23 cellular contexts compared by ENCODE assay signal in genomic region chr2:240387325-240387668, GRCh38. TPM values are rescaled to one million over a fixed set of nuclear protein-coding genes. Genes with fewer than 3 reads are reported as not detected.
DNase-seq lines count a peak whose midpoint lies in the region; ATAC-seq, FAIRE-seq and TF ChIP-seq lines count a peak whose summit lies in the region.
"Had no signal": no experiment of that assay in that cellular context is flagged by ENCODE, and none has a peak within 500 bp of the region (broad histone marks: within the 10 kb centered on the region; RNA-seq: fewer than 3 reads in every experiment).

No MANE protein-coding gene starts in this region.

- H3K4me3 ChIP-seq in PC-3 (ENCODE audit: low read length) (peak overlapping the region; percentile 59), K562 (no peak overlapping the region), mesodermal cell (ENCODE audit: extremely low read depth, insufficient read depth, low read length, poor library complexity, severe bottlenecking) (no peak overlapping the region), vagina (no peak overlapping the region)
- H3K4me3 ChIP-seq: GM12878, heart left ventricle, upper lobe of right lung had no signal

- no TSS peak for BruUV-seq in PC-3 (replicated peaks; lab: Mats Ljungman, UMichigan)
- BruUV-seq in K562 (replicated peaks; lab: Mats Ljungman, UMichigan), result no TSS peak

- intact Hi-C loops in PC-3 (cut with micrococcal nuclease) (loop anchor here (2.0 kb wide), 1 partner anchor 48 kb away; the partner anchor contains the start of gene GPC1), K562 (cut with micrococcal nuclease) (no loop called here), vagina (cut with DNase I) (loop anchor here (10.0 kb wide), 1 partner anchor 152 kb away; no protein-coding TSS in a partner anchor)

- no peak for FAIRE-seq in K562 (lab: Jason Lieb, UNC)
- FAIRE-seq: D721Med, GM12878 had no signal

- POLR2A ChIA-PET in PC-3 (lab: Charles Lee; ENCODE audit: unreplicated experiment), result interaction anchor here (0.6 kb wide), 1 partner anchor 16 kb away, joined by 5 read pairs; no protein-coding TSS in a partner anchor
- POLR2A ChIA-PET in K562 (lab: Yijun Ruan, JAX), result interaction anchor here (0.7 kb wide), 1 partner anchor 270 kb away, joined by 3 read pairs; no protein-coding TSS in a partner anchor

- H3K9me1 ChIP-seq in K562 (ENCODE audit: control insufficient read depth, insufficient read depth, low read length), result no peaks in the 10 kb centered on the region

- no peaks in the 10 kb centered on the region for H4K20me1 ChIP-seq in PC-3 (ENCODE audit: low read length)
- no peaks in the 10 kb centered on the region for H4K20me1 ChIP-seq in K562 (replicated peaks; ENCODE audit: control insufficient read depth, insufficient read depth, low read length)

- TF ChIP-seq RAD21 in K562 (CRISPR knock-in tag; conservative IDR thresholded peaks at IDR 0.05 in 1 of 2, IDR thresholded peaks at IDR 0.05 in 1 of 2), result no peak

- TF ChIP-seq POLR2A in K562 (conservative IDR thresholded peaks at IDR 0.05) (no peak), vagina (IDR thresholded peaks at IDR 0.05) (no peak)

- ATAC-seq in PC-3 (no peak), K562 (no peak), GM18870 (IDR thresholded peaks at IDR 0.05; ENCODE audit: unreplicated experiment) (no peak)
- ATAC-seq: activated CD8-positive, alpha-beta T cell treated with anti-CD3 and anti-CD28 coated beads, Interleukin-2, amount 10 ng/mL, durations not matched to agents 7 days and 5 days; GM12878; stimulated activated memory B cell treated with anti-CD40 and anti-IgM and Interleukin-4, amounts not matched to agents 10 μg/mL and 1 μg/mL and 100 μg/mL, for 72 hours; upper lobe of right lung had no signal

- CTCF ChIA-PET in PC-3 (lab: Charles Lee), result no interaction called here
- CTCF ChIA-PET in K562 (lab: Yijun Ruan, JAX; ENCODE audit: low intra/inter-chr PET ratio), result no interaction called here

- H3K4me1 ChIP-seq in PC-3 (ENCODE audit: insufficient read depth, low read length) (peaks cover 13% of the 10 kb centered on the region), K562 (replicated peaks in 1 of 2; ENCODE audit: control insufficient read depth in 2 of 2, insufficient read depth in 2 of 2, low read length in 2 of 2) (peaks cover 7 to 24% of the 10 kb centered on the region in 2 experiments; a peak in 4 of 5 replicates), mesodermal cell (ENCODE audit: control insufficient read depth, insufficient read depth, low read length, poor library complexity, severe bottlenecking) (peaks cover 17% of the 10 kb centered on the region), vagina (peaks cover 15% of the 10 kb centered on the region)
- H3K4me1 ChIP-seq: parathyroid adenoma had no signal

- H3K9me2 ChIP-seq in PC-3 (replicated peaks; ENCODE audit: low read length), result no peaks in the 10 kb centered on the region

- TF ChIP-seq EP300 in K562 (IDR thresholded peaks at IDR 0.05; ENCODE audit: low read length), result no peak

- H3K79me2 ChIP-seq in PC-3 (ENCODE audit: low read length) (0 out of 2 replicates have a peak, but pooled peaks cover 5% of the 10 kb centered on the region), K562 (ENCODE audit: control insufficient read depth, insufficient read depth, low read length) (no peaks in the 10 kb centered on the region)
- H3K79me2 ChIP-seq: parathyroid adenoma had no signal

- peak; percentile 30; the same call in 1 of the 2 replicates for TF ChIP-seq CTCF in PC-3 (conservative IDR thresholded peaks at IDR 0.05; ENCODE audit: low read depth, low read length)
- no peak for TF ChIP-seq CTCF in K562 (IDR thresholded peaks at IDR 0.05 in 2 of 3, conservative IDR thresholded peaks at IDR 0.05 in 1 of 3; ENCODE audit: insufficient read depth in 2 of 3, low read depth in 1 of 3, low read length in 3 of 3)
- peak in 1 of 3 experiments; percentile 17 for TF ChIP-seq CTCF in vagina (IDR thresholded peaks at IDR 0.05)

- WGBS in K562 (ENCODE audit: insufficient coverage, low coverage, missing lambda C conversion rate), result 5% methylated on average over 7 of the region's 9 CpGs
- WGBS in mesodermal cell (ENCODE audit: insufficient coverage in 2 of 2), 2 experiments, result 87 to 95% methylated on average over 4 to 9 of the region's 9 CpGs

- DNase-seq in PC-3, result no peak
- no peak for DNase-seq in K562 (ENCODE audit: extremely low read depth in 1 of 4, low spot score in 3 of 4)
- no peak for DNase-seq in vagina (ENCODE audit: extremely low spot score in 2 of 2)
- DNase-seq in NCI-H2196 treated with DMSO at 0.1 percent for 48 hours (lab: John Stamatoyannopoulos, UW; ENCODE audit: unreplicated experiment), result no peak
- no peak for DNase-seq in activated naive CD4-positive, alpha-beta T cell (lab: John Stamatoyannopoulos, UW)
- DNase-seq: activated CD8-positive, alpha-beta T cell treated with anti-CD3 and anti-CD28 coated beads, Interleukin-2, amount 10 ng/mL, durations not matched to agents 7 days and 5 days; activated naive CD8-positive, alpha-beta T cell treated with anti-CD3 and anti-CD28 coated beads for 36 hours; CD4-positive, CD25-positive, alpha-beta regulatory T cell; KG1; MM.1S; NCI-H1417; NCI-H2029 treated with DMSO at 0.1 percent for 48 hours; NCI-H446; NCI-H774; stimulated activated CD4-positive, alpha-beta T cell treated with anti-CD3 and anti-CD28 coated beads, Interleukin-4, amount 100 ng/mL, for 4 hours; upper lobe of right lung had no signal

- H3K36me3 ChIP-seq in PC-3 (ENCODE audit: low read depth, low read length) (no peaks in the 10 kb centered on the region), K562 (ENCODE audit: control insufficient read depth, insufficient read depth, low read length) (no peaks in the 10 kb centered on the region), mesodermal cell (ENCODE audit: control insufficient read depth, insufficient read depth, low read length) (no peaks in the 10 kb centered on the region), vagina (no peaks in the 10 kb centered on the region)
- H3K36me3 ChIP-seq: heart left ventricle, upper lobe of right lung had no signal

- H3K27me3 ChIP-seq in PC-3 (ENCODE audit: low read length) (no peaks in the 10 kb centered on the region), K562 (ENCODE audit: control insufficient read depth in 2 of 2, insufficient read depth in 2 of 2, low read length in 2 of 2) (peaks cover 0 to 22% of the 10 kb centered on the region in 2 experiments; a peak in 2 of 5 replicates), vagina (no peaks in the 10 kb centered on the region)
- H3K27me3 ChIP-seq: heart left ventricle, upper lobe of right lung had no signal

- H3K9me3 ChIP-seq in PC-3 (ENCODE audit: low read length), result no peaks in the 10 kb centered on the region
- H3K9me3 ChIP-seq in K562 (replicated peaks; ENCODE audit: control insufficient read depth, insufficient read depth, low read depth, low read length), result no peaks in the 10 kb centered on the region; the same call in 1 of the 2 replicates
- H3K9me3 ChIP-seq in mesodermal cell (ENCODE audit: control insufficient read depth, low read length), result no peaks in the 10 kb centered on the region
- no peaks in the 10 kb centered on the region for H3K9me3 ChIP-seq in vagina
- H3K9me3 ChIP-seq: heart left ventricle, upper lobe of right lung had no signal

- in situ Hi-C loops in K562 (cut with MboI), result no loop called here

- H3K9ac ChIP-seq in PC-3 (ENCODE audit: low read length) (peak overlapping the region; percentile 69), K562 (ENCODE audit: insufficient read depth in 1 of 2, low read depth in 2 of 2, low read length in 2 of 2) (no peak overlapping the region)
- H3K9ac ChIP-seq: parathyroid adenoma had no signal

- H3F3A ChIP-seq in PC-3 (ENCODE audit: low read length, unreplicated experiment), result no peaks in the 10 kb centered on the region

- peak overlapping the region; percentile 74 for H3K27ac ChIP-seq in PC-3 (ENCODE audit: low read length)
- H3K27ac ChIP-seq in K562 (ENCODE audit: extremely low read depth, low read depth, low read length), result no peak overlapping the region
- H3K27ac ChIP-seq in mesodermal cell (ENCODE audit: low read depth, low read length, severe bottlenecking), result peak overlapping the region; percentile 45
- H3K27ac ChIP-seq in vagina, result peak overlapping the region; percentile 68
- H3K27ac ChIP-seq: heart left ventricle, parathyroid adenoma, upper lobe of right lung had no signal

- peak overlapping the region; percentile 83 for H3K4me2 ChIP-seq in PC-3 (ENCODE audit: low read length)
- H3K4me2 ChIP-seq in K562 (ENCODE audit: insufficient read depth, low read length), result no peak overlapping the region

- H2AFZ ChIP-seq in PC-3 (ENCODE audit: low read length) (peak overlapping the region; percentile 76), K562 (ENCODE audit: low read depth, low read length) (no peak overlapping the region)
- H2AFZ ChIP-seq: parathyroid adenoma had no signal

TF ChIP-seq in K562, 482 proteins besides CTCF, POLR2A, EP300 and RAD21 (continues in another document):
- TF ChIP-seq L3MBTL2 (IDR thresholded peaks at IDR 0.05), result peak; percentile 98

RNA-seq across cellular contexts. Expression of gene GPC1, which starts 48.2 kb away (rescaled TPM):
- total RNA-seq in PC-3 (2014; rRNA removed) (37.1 and 56.7 TPM in 2 replicates), K562 (2014; rRNA removed) (0.24 TPM in 1 of 2 replicates, not detected in the other), K562 (2014; rRNA removed; fragmentation: Illumina TruSeq; extraction: Trizol) (0.07 and 0.26 TPM in 2 replicates), K562 (2015; rRNA removed; fragmentation: Illumina TruSeq; extraction: Trizol) (0.11 and 0.14 TPM in 2 replicates), K562 (2021) (0.78 and 0.82 TPM in 2 replicates), vagina (73.2 TPM)
- total RNA-seq in K562 (2011; cell fraction: chromatin; rRNA removed; ENCODE audit: low replicate concordance), result 0.90 and 3.6 TPM in 2 replicates
- total RNA-seq in K562 (2011; cell fraction: nucleolus; rRNA removed), result 3.3 and 3.7 TPM in 2 replicates
- 0.95 and 1.2 TPM in 2 replicates for total RNA-seq in K562 (2011; cell fraction: nucleoplasm; rRNA removed)
- polyA plus RNA-seq in K562 (2011; rRNA removed) (0.13 and 0.30 TPM in 2 replicates), K562 (2014; fragmentation: Illumina TruSeq; extraction: Trizol) (0.15 and 0.37 TPM in 2 replicates), K562 (2014; fragmentation: Nextera tagmentation; extraction: Ambion mirVana) (not detected), K562 (2014; rRNA removed) (0.08 and 0.32 TPM in 2 replicates)
- polyA plus RNA-seq in K562 (2011; cell fraction: cytosol; rRNA removed), result 0.13 and 0.57 TPM in 2 replicates
- polyA plus RNA-seq in K562 (2011; cell fraction: nucleus; rRNA removed), result 0.60 and 1.4 TPM in 2 replicates
- 0.39 and 0.80 TPM in 2 replicates for polyA plus RNA-seq in K562 (2012)
- 0.25 and 0.36 TPM in 2 replicates for polyA minus RNA-seq in K562 (2011; rRNA and poly(A)+ RNA removed)
- 0.29 and 1.6 TPM in 2 replicates for polyA minus RNA-seq in K562 (2011; cell fraction: cytosol; rRNA and poly(A)+ RNA removed)
- polyA minus RNA-seq in K562 (2011; cell fraction: nucleus; rRNA and poly(A)+ RNA removed), result 1.2 and 1.3 TPM in 2 replicates
- 61.4 TPM for polyA plus RNA-seq in mesodermal cell (2013, experiment 1 of 2)
- 48.8 TPM for polyA plus RNA-seq in mesodermal cell (2013, experiment 2 of 2)
